ENCODE assay signal across 2 cellular contexts in genomic region chr17:27493088-27493487, GRCh38.
TF ChIP-seq lines count a peak whose summit lies in the region.

No MANE protein-coding gene starts in this region.

TF ChIP-seq in GM23338, 12 proteins besides CTCF, POLR2A, EP300 and RAD21 (continued from another document):
- TF ChIP-seq STAT1 (IDR thresholded peaks at IDR 0.05; ENCODE audit: unreplicated experiment) (no peak), REST (IDR thresholded peaks at IDR 0.05; ENCODE audit: unreplicated experiment) (no peak), EZH2 (IDR thresholded peaks at IDR 0.05; ENCODE audit: low read depth, unreplicated experiment) (no peak), ZNF331 (CRISPR knock-in tag; IDR thresholded peaks at IDR 0.05; ENCODE audit: low read depth) (no peak), ZNF462 (CRISPR knock-in tag; IDR thresholded peaks at IDR 0.05) (no peak), ZNF114 (CRISPR knock-in tag; IDR thresholded peaks at IDR 0.05) (no peak), CREB1 (CRISPR knock-in tag; IDR thresholded peaks at IDR 0.05; ENCODE audit: low read depth) (no peak), POLR2AphosphoS5 (IDR thresholded peaks at IDR 0.05; ENCODE audit: low read depth) (no peak), ETS1 (IDR thresholded peaks at IDR 0.05) (no peak), JUNB (IDR thresholded peaks at IDR 0.05; ENCODE audit: unreplicated experiment) (no peak)
TF ChIP-seq in GM23338: peak in this region for 0.

TF ChIP-seq in H1, 55 proteins besides CTCF, POLR2A, EP300 and RAD21 (continued from another document):
- TF ChIP-seq KDM1A (IDR thresholded peaks at IDR 0.05; ENCODE audit: borderline replicate concordance, low read length) (no peak), KDM5A (IDR thresholded peaks at IDR 0.05; ENCODE audit: low read length) (no peak), BACH1 (IDR thresholded peaks at IDR 0.05; ENCODE audit: low read length) (no peak), KDM4A (IDR thresholded peaks at IDR 0.05; ENCODE audit: low read depth, low read length, severe bottlenecking) (no peak), RXRA (IDR thresholded peaks at IDR 0.05; ENCODE audit: insufficient read depth, low read depth, low read length) (no peak), RNF2 (IDR thresholded peaks at IDR 0.05; ENCODE audit: borderline replicate concordance, low read depth, low read length, missing control alignments, poor library complexity, severe bottlenecking) (no peak), CBX5 (IDR thresholded peaks at IDR 0.05; ENCODE audit: low read depth, low read length) (no peak), ASH2L (IDR thresholded peaks at IDR 0.05; ENCODE audit: low read length) (no peak), CBX8 (IDR thresholded peaks at IDR 0.05; ENCODE audit: borderline replicate concordance, low read depth, low read length) (no peak), ATF2 (IDR thresholded peaks at IDR 0.05; ENCODE audit: low read length) (no peak), SP4 (IDR thresholded peaks at IDR 0.05; ENCODE audit: low read length) (no peak), CREB1 (IDR thresholded peaks at IDR 0.05) (no peak), SRF (IDR thresholded peaks at IDR 0.05; ENCODE audit: low read depth, low read length) (no peak), SP1 (IDR thresholded peaks at IDR 0.05; ENCODE audit: low read depth, low read length) (no peak)
